In the genomic region with DNA sequence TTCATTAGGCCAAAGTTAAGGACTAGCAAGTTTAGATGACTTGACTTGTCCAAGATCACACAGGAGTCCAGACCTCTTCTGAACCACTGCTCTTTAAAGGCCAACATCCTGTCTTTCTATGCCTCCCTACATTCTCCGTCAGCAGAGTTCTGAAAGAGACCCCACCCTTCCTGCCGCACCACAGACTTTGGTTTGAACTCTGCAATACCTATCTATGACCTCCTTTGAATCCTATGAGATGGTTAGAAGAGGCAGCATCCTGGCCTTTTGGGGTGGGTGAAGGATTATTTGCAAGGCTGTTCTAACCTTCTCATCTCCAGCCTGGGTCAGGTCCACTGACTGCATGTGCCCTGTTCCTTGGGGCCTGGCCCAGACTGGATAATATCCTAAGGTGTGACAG, we compare ENCODE assay signal across 14 cellular contexts. TPM values are rescaled to one million over a fixed set of nuclear protein-coding genes. Genes with fewer than 3 reads are reported as not detected.
DNase-seq lines count a peak whose midpoint lies in the region; ATAC-seq and TF ChIP-seq lines count a peak whose summit lies in the region.
"Had no signal": no experiment of that assay in that cellular context is flagged by ENCODE, and none has a peak within 500 bp of the region (broad histone marks: within the 10 kb centered on the region; RNA-seq: fewer than 3 reads in every experiment).

No MANE protein-coding gene starts in this region.

- H3K4me1 Mint-ChIP-seq in activated CD4-positive, alpha-beta memory T cell treated with anti-CD3 and anti-CD28 coated beads for 36 hours (ENCODE audit: low read depth) = peaks cover 72% of the 10 kb centered on the region
- H3K4me1 Mint-ChIP-seq in activated naive CD8-positive, alpha-beta T cell treated with anti-CD3 and anti-CD28 coated beads, Interleukin-2, amount 10 ng/mL, durations not matched to agents 7 days and 5 days = peaks cover 64% of the 10 kb centered on the region
- H3K4me1 Mint-ChIP-seq in stimulated activated naive B cell treated with anti-CD40 and anti-IgM and Interleukin-4, amounts not matched to agents 10 μg/mL and 1 μg/mL and 100 μg/mL, for 72 hours = peaks cover 12 to 20% of the 10 kb centered on the region in 2 donors

- no peak overlapping the region for H3K4me3 ChIP-seq in PC-3 (ENCODE audit: low read length)

- H3K4me3 Mint-ChIP-seq in activated CD4-positive, alpha-beta memory T cell treated with anti-CD3 and anti-CD28 coated beads for 36 hours = no peak overlapping the region
- H3K4me3 Mint-ChIP-seq in activated naive CD8-positive, alpha-beta T cell treated with anti-CD3 and anti-CD28 coated beads, Interleukin-2, amount 10 ng/mL, durations not matched to agents 7 days and 5 days = peak overlapping the region; percentile 81
- H3K4me3 Mint-ChIP-seq in stimulated activated naive B cell treated with anti-CD40 and anti-IgM and Interleukin-4, amounts not matched to agents 10 μg/mL and 1 μg/mL and 100 μg/mL, for 72 hours = no peak overlapping the region
- H3K4me3 Mint-ChIP-seq: nephron progenitor cell had no signal

- H3F3A ChIP-seq in PC-3 (ENCODE audit: low read length, unreplicated experiment) = no peaks in the 10 kb centered on the region

- peaks cover 4% of the 10 kb centered on the region; the same call in 1 of the 2 replicates for H3K4me1 ChIP-seq in PC-3 (ENCODE audit: insufficient read depth, low read length)

- CTCF ChIA-PET in activated CD4-positive, alpha-beta memory T cell treated with anti-CD3 and anti-CD28 coated beads for 36 hours (lab: Charles Lee) = interaction anchor here (2.0 kb wide), 1 partner anchor 17 kb away, joined by 15 read pairs; no protein-coding TSS in a partner anchor
- CTCF ChIA-PET in PC-3 (lab: Charles Lee) = no interaction called here

- TF ChIP-seq CTCF in PC-3 (conservative IDR thresholded peaks at IDR 0.05; ENCODE audit: low read depth, low read length) = no peak

- peak; percentile 47 for DNase-seq in activated T-cell treated with anti-CD3 and anti-CD28 coated beads, Interleukin-2, amount 50 U/mL, for 1 hour
- DNase-seq in activated T-cell treated with anti-CD3 and anti-CD28 coated beads for 4 hours (no peak), PC-3 (no peak), DMS 273 treated with DMSO at 0.1 percent for 48 hours (lab: John Stamatoyannopoulos, UW) (no peak), kidney glomerular epithelial cell (lab: John Stamatoyannopoulos, UW) (no peak)
- peak; percentile 53 for DNase-seq in activated CD4-positive, alpha-beta memory T cell treated with anti-CD3 and anti-CD28 coated beads for 36 hours
- peak; percentile 46 for DNase-seq in activated naive CD8-positive, alpha-beta T cell treated with anti-CD3 and anti-CD28 coated beads, Interleukin-2, amount 10 ng/mL, durations not matched to agents 7 days and 5 days
- DNase-seq in stimulated activated naive B cell treated with anti-CD40 and anti-IgM and Interleukin-4, amounts not matched to agents 10 μg/mL and 1 μg/mL and 100 μg/mL, for 72 hours = no peak
- DNase-seq: activated CD8-positive, alpha-beta memory T cell treated with anti-CD3 and anti-CD28 coated beads, Interleukin-2, amount 50 U/mL, for 4 hours; EL; NCI-H146; nephron progenitor cell had no signal

- H3K36me3 ChIP-seq in PC-3 (ENCODE audit: low read depth, low read length) = no peaks in the 10 kb centered on the region

- no peaks in the 10 kb centered on the region for H3K27me3 Mint-ChIP-seq in activated CD4-positive, alpha-beta memory T cell treated with anti-CD3 and anti-CD28 coated beads for 36 hours
- no peaks in the 10 kb centered on the region for H3K27me3 Mint-ChIP-seq in activated naive CD8-positive, alpha-beta T cell treated with anti-CD3 and anti-CD28 coated beads, Interleukin-2, amount 10 ng/mL, durations not matched to agents 7 days and 5 days
- H3K27me3 Mint-ChIP-seq in stimulated activated naive B cell treated with anti-CD40 and anti-IgM and Interleukin-4, amounts not matched to agents 10 μg/mL and 1 μg/mL and 100 μg/mL, for 72 hours = no peaks in the 10 kb centered on the region

- POLR2A ChIA-PET in activated CD4-positive, alpha-beta memory T cell treated with anti-CD3 and anti-CD28 coated beads for 36 hours (lab: Charles Lee) = no interaction called here
- POLR2A ChIA-PET in activated naive CD8-positive, alpha-beta T cell treated with anti-CD3 and anti-CD28 coated beads, Interleukin-2, amount 10 ng/mL, durations not matched to agents 7 days and 5 days (lab: Charles Lee) = interaction anchor here (1.4 kb wide), 1 partner anchor 235 kb away, joined by 4 read pairs; a partner anchor contains a TSS
- POLR2A ChIA-PET in PC-3 (lab: Charles Lee; ENCODE audit: unreplicated experiment) = no interaction called here

- H3K9me3 Mint-ChIP-seq in activated CD4-positive, alpha-beta memory T cell treated with anti-CD3 and anti-CD28 coated beads for 36 hours = no peaks in the 10 kb centered on the region
- H3K9me3 Mint-ChIP-seq in activated naive CD8-positive, alpha-beta T cell treated with anti-CD3 and anti-CD28 coated beads, Interleukin-2, amount 10 ng/mL, durations not matched to agents 7 days and 5 days = no peaks in the 10 kb centered on the region
- no peaks in the 10 kb centered on the region for H3K9me3 Mint-ChIP-seq in stimulated activated naive B cell treated with anti-CD40 and anti-IgM and Interleukin-4, amounts not matched to agents 10 μg/mL and 1 μg/mL and 100 μg/mL, for 72 hours
- H3K9me3 Mint-ChIP-seq: nephron progenitor cell had no signal

- no peak overlapping the region for H2AFZ ChIP-seq in PC-3 (ENCODE audit: low read length)

- no peak overlapping the region for H3K4me2 ChIP-seq in PC-3 (ENCODE audit: low read length)

- ATAC-seq in activated naive CD8-positive, alpha-beta T cell treated with anti-CD3 and anti-CD28 coated beads, Interleukin-2, amount 10 ng/mL, durations not matched to agents 7 days and 5 days (ENCODE audit: low read depth) = peak; percentile 62
- no peak for ATAC-seq in stimulated activated naive B cell treated with anti-CD40 and anti-IgM and Interleukin-4, amounts not matched to agents 10 μg/mL and 1 μg/mL and 100 μg/mL, for 72 hours (replicated peaks)
- no peak for ATAC-seq in PC-3
- ATAC-seq: HCT116, Right ventricle myocardium inferior had no signal

- BruUV-seq in PC-3 (replicated peaks; lab: Mats Ljungman, UMichigan) = no TSS peak

- peaks cover 32% of the 10 kb centered on the region for H3K36me3 Mint-ChIP-seq in activated CD4-positive, alpha-beta memory T cell treated with anti-CD3 and anti-CD28 coated beads for 36 hours
- peaks cover 37% of the 10 kb centered on the region for H3K36me3 Mint-ChIP-seq in activated naive CD8-positive, alpha-beta T cell treated with anti-CD3 and anti-CD28 coated beads, Interleukin-2, amount 10 ng/mL, durations not matched to agents 7 days and 5 days
- peaks cover 29 to 46% of the 10 kb centered on the region in 2 donors for H3K36me3 Mint-ChIP-seq in stimulated activated naive B cell treated with anti-CD40 and anti-IgM and Interleukin-4, amounts not matched to agents 10 μg/mL and 1 μg/mL and 100 μg/mL, for 72 hours

- H4K20me1 ChIP-seq in PC-3 (ENCODE audit: low read length) = no peaks in the 10 kb centered on the region

- intact Hi-C loops in activated CD4-positive, alpha-beta memory T cell treated with anti-CD3 and anti-CD28 coated beads for 36 hours (cut with micrococcal nuclease) = no loop called here
- intact Hi-C loops in PC-3 (cut with micrococcal nuclease) = no loop called here

- H3K9ac ChIP-seq in PC-3 (ENCODE audit: low read length) = no peak overlapping the region

- no peak overlapping the region for H3K27ac ChIP-seq in PC-3 (ENCODE audit: low read length)

- peak overlapping the region; percentile 84 for H3K27ac Mint-ChIP-seq in activated CD4-positive, alpha-beta memory T cell treated with anti-CD3 and anti-CD28 coated beads for 36 hours
- H3K27ac Mint-ChIP-seq in activated naive CD8-positive, alpha-beta T cell treated with anti-CD3 and anti-CD28 coated beads, Interleukin-2, amount 10 ng/mL, durations not matched to agents 7 days and 5 days = peak overlapping the region; percentile 99
- H3K27ac Mint-ChIP-seq in stimulated activated naive B cell treated with anti-CD40 and anti-IgM and Interleukin-4, amounts not matched to agents 10 μg/mL and 1 μg/mL and 100 μg/mL, for 72 hours = peak overlapping the region; percentile 43
- H3K27ac Mint-ChIP-seq: nephron progenitor cell had no signal

- H3K79me2 ChIP-seq in PC-3 (ENCODE audit: low read length) = peaks cover 19% of the 10 kb centered on the region

- no peaks in the 10 kb centered on the region for H3K9me2 ChIP-seq in PC-3 (replicated peaks; ENCODE audit: low read length)

- H3K27me3 ChIP-seq in PC-3 (ENCODE audit: low read length) = no peaks in the 10 kb centered on the region

- no peaks in the 10 kb centered on the region for H3K9me3 ChIP-seq in PC-3 (ENCODE audit: low read length)

RNA-seq across cellular contexts. Expression of a gene that starts 4.3 kb away (rescaled TPM):
- 100 to 1,000 TPM; 201 to 203 TPM for total RNA-seq in activated CD4-positive, alpha-beta memory T cell treated with anti-CD3 and anti-CD28 coated beads for 36 hours
- total RNA-seq in activated naive CD8-positive, alpha-beta T cell treated with anti-CD3 and anti-CD28 coated beads, Interleukin-2, amount 10 ng/mL, durations not matched to agents 7 days and 5 days = 100 to 1,000 TPM; 126 to 130 TPM
- 101 and 106 TPM in 2 replicates for total RNA-seq in PC-3 (2014; rRNA removed)

Comparison
In these comparisons a context has a peak if more than half of its experiments do, and no peak if none do; other contexts are left out.
1. DNase-seq: peak in activated T-cell treated with anti-CD3 and anti-CD28 coated beads, Interleukin-2, amount 50 U/mL, for 1 hour (single experiment), activated CD4-positive, alpha-beta memory T cell treated with anti-CD3 and anti-CD28 coated beads for 36 hours (single experiment) and activated naive CD8-positive, alpha-beta T cell treated with anti-CD3 and anti-CD28 coated beads, Interleukin-2, amount 10 ng/mL, durations not matched to agents 7 days and 5 days (single experiment); none in activated T-cell treated with anti-CD3 and anti-CD28 coated beads for 4 hours (single experiment), stimulated activated naive B cell treated with anti-CD40 and anti-IgM and Interleukin-4, amounts not matched to agents 10 μg/mL and 1 μg/mL and 100 μg/mL, for 72 hours (single experiment), PC-3 (single experiment), DMS 273 treated with DMSO at 0.1 percent for 48 hours (single experiment) and kidney glomerular epithelial cell (single experiment).
2. H3K27ac Mint-ChIP-seq: peak in every context shown above with its lines; median percentile 99 in activated naive CD8-positive, alpha-beta T cell treated with anti-CD3 and anti-CD28 coated beads, Interleukin-2, amount 10 ng/mL, durations not matched to agents 7 days and 5 days; 84 in activated CD4-positive, alpha-beta memory T cell treated with anti-CD3 and anti-CD28 coated beads for 36 hours; 43 in stimulated activated naive B cell treated with anti-CD40 and anti-IgM and Interleukin-4, amounts not matched to agents 10 μg/mL and 1 μg/mL and 100 μg/mL, for 72 hours.